18 cellular contexts compared by ENCODE assay signal in genomic region chr17:63786961-63787711, GRCh38. TPM values are rescaled to one million over a fixed set of nuclear protein-coding genes. Genes with fewer than 3 reads are reported as not detected.
A peak's percentile ranks its signal among the peaks of the same experiment; 100 is the strongest.
DNase-seq lines count a peak whose midpoint lies in the region; FAIRE-seq and TF ChIP-seq lines count a peak whose summit lies in the region.
"Had no signal": no experiment of that assay in that cellular context is flagged by ENCODE, and none has a peak within 500 bp of the region (broad histone marks: within the 10 kb centered on the region; RNA-seq: fewer than 3 reads in every experiment).

No MANE protein-coding gene starts in this region.

- 81 to 82% methylated on average over 15 of the region's 15 CpGs for WGBS in esophagus, 2 donors
- 91 to 95% (median 92%) methylated on average over 15 of the region's 15 CpGs for WGBS in small intestine, 3 donors

- POLR2A ChIA-PET in MCF 10A (lab: Yijun Ruan, JAX): interaction anchor here (0.6 to 12.7 kb wide), 6 partner anchors 11 to 273 kb away, joined by 3 to 211 read pairs (median 4); partner anchors contain the start of genes CCDC47, DDX42 and STRADA
- POLR2A ChIA-PET in RWPE1 (lab: Yijun Ruan, JAX; ENCODE audit: low non-redundant PET): no interaction called here

- no peaks in the 10 kb centered on the region for H3K9me3 Mint-ChIP-seq in MCF 10A (ENCODE audit: unreplicated experiment)
- H3K9me3 Mint-ChIP-seq: CD8-positive, alpha-beta memory T cell had no signal

- no peak overlapping the region for H3K27ac Mint-ChIP-seq in MCF 10A (ENCODE audit: low read depth, unreplicated experiment)

- H3K27me3 Mint-ChIP-seq in MCF 10A (ENCODE audit: insufficient read depth, unreplicated experiment): no peaks in the 10 kb centered on the region
- H3K27me3 Mint-ChIP-seq: CD8-positive, alpha-beta memory T cell had no signal

- no peak overlapping the region for H3K4me3 ChIP-seq in breast epithelium
- no peak overlapping the region for H3K4me3 ChIP-seq in esophagus (ENCODE audit: low read depth in 1 of 2, low read length in 2 of 2)
- no peak overlapping the region for H3K4me3 ChIP-seq in small intestine (ENCODE audit: low read depth in 1 of 2, low read length in 2 of 2)
- no peak overlapping the region for H3K4me3 ChIP-seq in uterus
- H3K4me3 ChIP-seq: BLaER1, Peyer's patch had no signal

- TF ChIP-seq CTCF in MCF 10A (IDR thresholded peaks at IDR 0.05; ENCODE audit: unreplicated experiment) (no peak), breast epithelium (IDR thresholded peaks at IDR 0.05) (no peak), RWPE1 (conservative IDR thresholded peaks at IDR 0.05; ENCODE audit: low read depth) (no peak), uterus (IDR thresholded peaks at IDR 0.05) (no peak)

- H3K27ac ChIP-seq in breast epithelium (no peak overlapping the region), RWPE1 (peak overlapping the region; percentile 53), esophagus (ENCODE audit: low read depth in 2 of 2, low read length in 1 of 2) (peak overlapping the region; percentile 48 to 51), small intestine (ENCODE audit: low read depth in 1 of 2, low read length in 1 of 2) (no peak overlapping the region), uterus (no peak overlapping the region)
- H3K27ac ChIP-seq: BLaER1, Peyer's patch had no signal

- no peak for FAIRE-seq in small intestine (lab: Jason Lieb, UNC)
- FAIRE-seq in urothelium cell line (lab: Jason Lieb, UNC): no peak
- FAIRE-seq: G401.6 had no signal

- peaks cover 22% of the 10 kb centered on the region for H3K4me1 Mint-ChIP-seq in MCF 10A (ENCODE audit: insufficient read depth, unreplicated experiment)

- H3K27me3 ChIP-seq in breast epithelium (no peaks in the 10 kb centered on the region), esophagus (ENCODE audit: control insufficient read depth in 1 of 2, insufficient read depth in 2 of 2, low read length in 2 of 2) (no peaks in the 10 kb centered on the region), small intestine (ENCODE audit: control insufficient read depth in 2 of 2, insufficient read depth in 2 of 2, low read length in 2 of 2) (no peaks in the 10 kb centered on the region), uterus (no peaks in the 10 kb centered on the region)
- H3K27me3 ChIP-seq: BLaER1, Peyer's patch had no signal

- DNase-seq in MCF 10A (ENCODE audit: unreplicated experiment): peak; percentile 65
- DNase-seq in breast epithelium (ENCODE audit: low spot score in 2 of 2): no peak
- DNase-seq in RWPE1 (ENCODE audit: low spot score): peak; percentile 89
- peak; percentile 7 for DNase-seq in small intestine
- DNase-seq in uterus: no peak
- DNase-seq in NOMO-1 (lab: John Stamatoyannopoulos, UW; ENCODE audit: unreplicated experiment in 2 of 2): no peak
- no peak for DNase-seq in urothelium cell line (ENCODE audit: low spot score)
- DNase-seq: CD8-positive, alpha-beta memory T cell; DND-41; KG1; NCI-H1105 treated with DMSO at 0.1 percent for 48 hours; NCI-H187 treated with DMSO at 0.1 percent for 48 hours; NCI-H446; Peyer's patch; SHP77 treated with DMSO at 0.1 percent for 48 hours had no signal

- H3K36me3 ChIP-seq in breast epithelium (no peaks in the 10 kb centered on the region), esophagus (ENCODE audit: control insufficient read depth in 2 of 2, insufficient read depth in 2 of 2, low read length in 1 of 2) (peaks cover 2 to 9% of the 10 kb centered on the region in 2 donors), small intestine (ENCODE audit: control insufficient read depth in 2 of 2, insufficient read depth in 2 of 2, low read length in 2 of 2) (peaks cover 4 to 18% of the 10 kb centered on the region in 2 donors), uterus (no peaks in the 10 kb centered on the region)

- BruUV-seq in MCF 10A (replicated peaks; lab: Mats Ljungman, UMichigan): no TSS peak

- intact Hi-C loops in MCF 10A (cut with micrococcal nuclease): no loop called here
- intact Hi-C loops in breast epithelium (cut with DNase I; ENCODE audit: low total_unique reads): no loop called here
- intact Hi-C loops in uterus (cut with DNase I; ENCODE audit: low total_unique reads): no loop called here

- peaks cover 73% of the 10 kb centered on the region for H3K36me3 Mint-ChIP-seq in MCF 10A (ENCODE audit: insufficient read depth, unreplicated experiment)

- H3K9me3 ChIP-seq in breast epithelium (no peaks in the 10 kb centered on the region), esophagus (ENCODE audit: control insufficient read depth in 2 of 2, insufficient read depth in 1 of 2, low read depth in 1 of 2, low read length in 1 of 2) (no peaks in the 10 kb centered on the region), small intestine (ENCODE audit: control insufficient read depth, low read depth) (no peaks in the 10 kb centered on the region), uterus (no peaks in the 10 kb centered on the region)
- H3K9me3 ChIP-seq: BLaER1, Peyer's patch had no signal

- TF ChIP-seq POLR2A in breast epithelium (IDR thresholded peaks at IDR 0.05): no peak
- no peak for TF ChIP-seq POLR2A in uterus (IDR thresholded peaks at IDR 0.05)

- H3K4me1 ChIP-seq in breast epithelium (no peaks in the 10 kb centered on the region), esophagus (ENCODE audit: control insufficient read depth in 2 of 2, insufficient read depth in 2 of 2, low read length in 1 of 2) (no peaks in the 10 kb centered on the region), small intestine (ENCODE audit: control insufficient read depth in 2 of 2, insufficient read depth in 1 of 2, low read depth in 1 of 2, low read length in 1 of 2) (no peaks in the 10 kb centered on the region), uterus (no peaks in the 10 kb centered on the region)
- H3K4me1 ChIP-seq: BLaER1, Peyer's patch had no signal

- CTCF ChIA-PET in MCF 10A (lab: Yijun Ruan, JAX): interaction anchor here (0.6 to 0.8 kb wide), 2 partner anchors 9 to 207 kb away, joined by 4 to 5 read pairs; no protein-coding TSS in a partner anchor
- CTCF ChIA-PET in RWPE1 (lab: Yijun Ruan, JAX): interaction anchor here (0.8 kb wide), 1 partner anchor 19 kb away, joined by 3 read pairs; no protein-coding TSS in a partner anchor

- no peak overlapping the region for H3K4me3 Mint-ChIP-seq in MCF 10A (ENCODE audit: unreplicated experiment)
- H3K4me3 Mint-ChIP-seq: CD8-positive, alpha-beta memory T cell had no signal

RNA-seq across cellular contexts. Expression of gene DDX42, which starts 13.2 kb away (rescaled TPM):
- total RNA-seq in MCF 10A (2022) (137 and 144 TPM in 2 replicates), breast epithelium (100 to 1,000 TPM; 131 to 139 (median 139) TPM), uterus (100 to 1,000 TPM in 3 of 4 donors, 10 to 100 TPM in 1; 89.9 to 180 (median 150) TPM)
- polyA plus RNA-seq in esophagus (10 to 100 TPM; 48.7 to 69.6 TPM), small intestine (10 to 100 TPM; 43.5 to 52.2 (median 51.0) TPM)

RNA-seq across cellular contexts. Expression of gene CCDC47, which starts 13.7 kb away (rescaled TPM):
- total RNA-seq in MCF 10A (2022) (86.4 and 114 TPM in 2 replicates), breast epithelium (10 to 100 TPM; 54.1 to 89.5 (median 81.7) TPM), uterus (10 to 100 TPM; 15.1 to 91.5 (median 49.3) TPM)
- polyA plus RNA-seq in esophagus (10 to 100 TPM; 16.3 to 36.4 TPM), small intestine (10 to 100 TPM; 19.5 to 87.0 (median 33.2) TPM)

RNA-seq across cellular contexts. Expression of gene PSMC5, which starts 40.1 kb away (rescaled TPM):
- 148 and 151 TPM in 2 replicates for total RNA-seq in MCF 10A (2022)
- 100 to 1,000 TPM in 2 of 3 donors, 10 to 100 TPM in 1; 98.3 to 110 (median 104) TPM for total RNA-seq in breast epithelium
- polyA plus RNA-seq in esophagus: 100 to 1,000 TPM; 137 to 156 TPM
- 100 to 1,000 TPM; 135 to 180 (median 152) TPM for polyA plus RNA-seq in small intestine
- total RNA-seq in uterus: 100 to 1,000 TPM in 1 of 4 donors, 10 to 100 TPM in 3; 12.6 to 103 (median 40.2) TPM

RNA-seq across cellular contexts. Expression of gene FTSJ3, which starts 40.3 kb away (rescaled TPM):
- total RNA-seq in MCF 10A (2022) (36.7 and 49.5 TPM in 2 replicates), breast epithelium (10 to 100 TPM; 55.4 to 78.7 (median 59.1) TPM), uterus (10 to 100 TPM; 29.7 to 64.7 (median 53.3) TPM)
- polyA plus RNA-seq in esophagus (10 to 100 TPM; 15.1 to 18.5 TPM), small intestine (10 to 100 TPM; 13.9 to 23.9 (median 15.4) TPM)

RNA-seq across cellular contexts. Expression of gene STRADA, which starts 45.5 kb away (rescaled TPM):
- total RNA-seq in MCF 10A (2022) (36.5 and 36.6 TPM in 2 replicates), breast epithelium (10 to 100 TPM; 25.9 to 33.8 (median 26.2) TPM), uterus (10 to 100 TPM; 14.1 to 60.9 (median 27.9) TPM)
- polyA plus RNA-seq in esophagus (10 to 100 TPM; 15.5 to 17.2 TPM), small intestine (10 to 100 TPM in 2 of 3 donors, 1 to 10 TPM in 1; 8.1 to 15.0 (median 11.5) TPM)

Comparison
In these comparisons a context has a peak if more than half of its experiments do, and no peak if none do; other contexts are left out.
1. DNase-seq: peak in MCF 10A (single experiment), RWPE1 (single experiment) and small intestine (single experiment); none in breast epithelium (0 of 2), uterus (0 of 2), NOMO-1 (0 of 2) and urothelium cell line (single experiment).
2. H3K27ac ChIP-seq: peak in RWPE1 (single experiment) and esophagus (2 of 2); none in breast epithelium (0 of 2), small intestine (0 of 2) and uterus (0 of 2).